In the genomic region with DNA sequence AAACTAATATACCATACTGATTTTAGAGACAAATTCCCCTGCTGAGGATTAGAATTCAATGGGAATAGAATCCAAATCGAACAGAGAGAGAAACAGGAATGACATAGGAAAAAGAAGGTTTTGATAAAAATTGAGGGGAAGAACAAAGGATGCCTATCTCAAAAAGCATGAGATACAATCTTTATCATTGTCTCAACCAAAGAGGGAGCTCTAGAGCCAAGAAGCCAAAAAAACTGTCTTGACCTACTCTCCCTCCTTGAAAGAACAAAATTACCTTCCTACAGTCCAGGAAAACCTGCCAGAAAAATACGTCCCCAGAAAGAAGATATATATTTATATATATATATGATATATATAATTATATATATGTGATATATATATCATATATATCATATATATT, we compare ENCODE assay signal across 15 cellular contexts. TPM values are rescaled to one million over a fixed set of nuclear protein-coding genes. Genes with fewer than 3 reads are reported as not detected.
DNase-seq lines count a peak whose midpoint lies in the region; ATAC-seq, FAIRE-seq and TF ChIP-seq lines count a peak whose summit lies in the region.
"Had no signal": no experiment of that assay in that cellular context is flagged by ENCODE, and none has a peak within 500 bp of the region (broad histone marks: within the 10 kb centered on the region; RNA-seq: fewer than 3 reads in every experiment).

No MANE protein-coding gene starts in this region.

- CTCF ChIA-PET in H1 (lab: Charles Lee; ENCODE audit: partially characterized antibody) = interaction anchor here (0.6 to 1.9 kb wide), 11 partner anchors 8 to 103 kb away, joined by 3 to 10 read pairs (median 3); no protein-coding TSS in a partner anchor

- no peak overlapping the region for H3K23ac ChIP-seq in H1 (ENCODE audit: insufficient read length)

- H3K18ac ChIP-seq in H1 (ENCODE audit: extremely low read depth, low read length) = no peak overlapping the region

- H3K4me3 Mint-ChIP-seq in effector memory CD8-positive, alpha-beta T cell = no peak overlapping the region
- H3K4me3 Mint-ChIP-seq: stimulated activated naive B cell treated with anti-CD40 and anti-IgM and Interleukin-4, amounts not matched to agents 10 μg/mL and 1 μg/mL and 100 μg/mL, for 72 hours; T-helper 1 cell treated with Interleukin-12 subunit alpha and Interleukin-12 subunit beta and Interleukin-4 antibody, amounts not matched to agents 30 μg/mL and 1 μg/mL, for 36 hours had no signal

- no peaks in the 10 kb centered on the region for H3K27me3 ChIP-seq in H1 (replicated peaks in 1 of 4; ENCODE audit: control insufficient read depth in 3 of 4, extremely low read depth in 1 of 4, insufficient read depth in 3 of 4, low read length in 3 of 4)
- no peaks in the 10 kb centered on the region for H3K27me3 ChIP-seq in smooth muscle cell (ENCODE audit: low read depth)
- H3K27me3 ChIP-seq: hepatocyte had no signal

- TF ChIP-seq POLR2A in H1 (IDR thresholded peaks at IDR 0.05; ENCODE audit: control extremely low read depth in 1 of 2, low read depth in 2 of 2, low read length in 2 of 2) = no peak

- no peak overlapping the region for H2BK15ac ChIP-seq in H1 (ENCODE audit: low read length)

- H3K9me3 ChIP-seq in H1 (ENCODE audit: insufficient read depth in 2 of 2, low read depth in 1 of 2, low read length in 1 of 2) = no peaks in the 10 kb centered on the region
- H3K9me3 ChIP-seq in smooth muscle cell (replicated peaks; ENCODE audit: low read depth) = no peaks in the 10 kb centered on the region
- H3K9me3 ChIP-seq: pancreas had no signal

- ATAC-seq in effector memory CD8-positive, alpha-beta T cell (replicated peaks) = no peak
- ATAC-seq: pancreas had no signal

- H3F3A ChIP-seq in smooth muscle cell (ENCODE audit: low read depth) = no peaks in the 10 kb centered on the region

- DNase-seq in D721Med (ENCODE audit: insufficient read length, low spot score) (no peak), GM19239 (ENCODE audit: insufficient read length, low spot score) (no peak), M059J (ENCODE audit: low read depth) (peak; percentile 1), H1 (ENCODE audit: low read depth in 1 of 2, low spot score in 2 of 2) (no peak), NCI-H748 (lab: John Stamatoyannopoulos, UW; ENCODE audit: unreplicated experiment) (no peak), smooth muscle cell (lab: John Stamatoyannopoulos, UW; ENCODE audit: unreplicated experiment) (no peak), cerebellum (ENCODE audit: low spot score) (no peak)
- DNase-seq in effector memory CD8-positive, alpha-beta T cell = no peak
- DNase-seq: effector CD4-positive, alpha-beta T cell; NCI-H1105 treated with DMSO at 0.1 percent for 48 hours; pancreas; stimulated activated naive B cell treated with anti-CD40 and anti-IgM and Interleukin-4, amounts not matched to agents 10 μg/mL and 1 μg/mL and 100 μg/mL, for 72 hours had no signal

- H4K20me1 ChIP-seq in H1 (replicated peaks in 1 of 2; ENCODE audit: control insufficient read depth in 1 of 2, insufficient read depth in 2 of 2, low read length in 2 of 2) (no peaks in the 10 kb centered on the region), smooth muscle cell (ENCODE audit: low read depth) (no peaks in the 10 kb centered on the region)

- POLR2A ChIA-PET in H1 (lab: Charles Lee; ENCODE audit: partially characterized antibody) = no interaction called here

- no peak overlapping the region for H4K8ac ChIP-seq in H1 (ENCODE audit: extremely low read depth, insufficient read depth, low read length)

- H2AFZ ChIP-seq in H1 (ENCODE audit: low read length) = no peak overlapping the region
- no peak overlapping the region for H2AFZ ChIP-seq in smooth muscle cell (ENCODE audit: low read depth)
- H2AFZ ChIP-seq: hepatocyte had no signal

- no peak overlapping the region for H3K9ac ChIP-seq in H1 (replicated peaks in 1 of 4; ENCODE audit: extremely low read depth in 1 of 4, low read depth in 3 of 4, low read length in 3 of 4)
- no peak overlapping the region for H3K9ac ChIP-seq in smooth muscle cell (ENCODE audit: low read depth)

- H3K27me3 Mint-ChIP-seq in effector memory CD8-positive, alpha-beta T cell = no peaks in the 10 kb centered on the region

- no peak for TF ChIP-seq EP300 in H1 (IDR thresholded peaks at IDR 0.05; ENCODE audit: borderline replicate concordance in 1 of 2, low read depth in 2 of 2, low read length in 2 of 2)

- H3K4ac ChIP-seq in H1 (replicated peaks; ENCODE audit: insufficient read length, low read depth, low read length) = no peak overlapping the region

- no peak overlapping the region for H4K5ac ChIP-seq in H1 (ENCODE audit: insufficient read length, low read depth, low read length)

- H2BK120ac ChIP-seq in H1 (replicated peaks; ENCODE audit: low read depth, low read length) = no peak overlapping the region

- H3K4me2 ChIP-seq in H1 (ENCODE audit: insufficient read depth in 1 of 2, low read depth in 2 of 2, low read length in 2 of 2) (no peak overlapping the region), smooth muscle cell (no peak overlapping the region)
- H3K4me2 ChIP-seq: hepatocyte had no signal

- FAIRE-seq in D721Med (lab: Jason Lieb, UNC) (peak; percentile 25), GM19239 (lab: Jason Lieb, UNC) (peak; percentile 78), H1 (lab: Jason Lieb, UNC) (peak; percentile 58)

- H3K79me2 ChIP-seq in H1 (ENCODE audit: control insufficient read depth in 1 of 2, insufficient read depth in 2 of 2, low read length in 2 of 2) (no peaks in the 10 kb centered on the region), smooth muscle cell (ENCODE audit: low read depth) (no peaks in the 10 kb centered on the region)
- H3K79me2 ChIP-seq: hepatocyte had no signal

- no peak overlapping the region for H2BK20ac ChIP-seq in H1 (ENCODE audit: low read length)

- H3K23me2 ChIP-seq in H1 (ENCODE audit: low read depth, low read length) = no peaks in the 10 kb centered on the region

- H3K27ac ChIP-seq in H1 (ENCODE audit: low read depth, low read length) = no peak overlapping the region
- H3K27ac ChIP-seq in smooth muscle cell (ENCODE audit: low read depth) = no peak overlapping the region
- H3K27ac ChIP-seq: hepatocyte, pancreas had no signal

- no peaks in the 10 kb centered on the region for H3K9me3 Mint-ChIP-seq in effector memory CD8-positive, alpha-beta T cell
- H3K9me3 Mint-ChIP-seq: T-helper 1 cell treated with Interleukin-12 subunit alpha and Interleukin-12 subunit beta and Interleukin-4 antibody, amounts not matched to agents 30 μg/mL and 1 μg/mL, for 36 hours had no signal

- no peaks in the 10 kb centered on the region for H3K36me3 Mint-ChIP-seq in effector memory CD8-positive, alpha-beta T cell (ENCODE audit: insufficient read depth)
- H3K36me3 Mint-ChIP-seq: stimulated activated naive B cell treated with anti-CD40 and anti-IgM and Interleukin-4, amounts not matched to agents 10 μg/mL and 1 μg/mL and 100 μg/mL, for 72 hours had no signal

- H3K36me3 ChIP-seq in H1 (ENCODE audit: control insufficient read depth in 2 of 4, insufficient read depth in 4 of 4, low read length in 3 of 4) (no peaks in the 10 kb centered on the region), smooth muscle cell (ENCODE audit: low read depth) (no peaks in the 10 kb centered on the region)
- H3K36me3 ChIP-seq: pancreas had no signal

- TF ChIP-seq CTCF in D721Med (IDR thresholded peaks at IDR 0.05; ENCODE audit: insufficient read depth, missing control alignments) = peak; percentile 25
- peak in 2 of 3 experiments; percentile 7 to 35; a peak in 2 of 4 replicates for TF ChIP-seq CTCF in H1 (IDR thresholded peaks at IDR 0.05; ENCODE audit: control extremely low read depth in 1 of 3, insufficient read depth in 1 of 3, low read depth in 1 of 3, low read length in 3 of 3)
- TF ChIP-seq CTCF in smooth muscle cell (IDR thresholded peaks at IDR 0.05; ENCODE audit: borderline replicate concordance, insufficient read depth, poor library complexity, severe bottlenecking) = no peak

- H4K91ac ChIP-seq in H1 (replicated peaks; ENCODE audit: insufficient read length, low read length) = no peak overlapping the region

- 77% methylated on average over 2 of the region's 2 CpGs; no CpG with 5 or more reads in 1 of the 2 experiments for WGBS in H1 (ENCODE audit: extremely low coverage in 1 of 2, insufficient coverage in 1 of 2, insufficient read length in 1 of 2, insufficient replicate concordance in 2 of 2, low coverage in 1 of 2, low lambda C conversion rate in 2 of 2, missing lambda C conversion rate in 1 of 2), 2 experiments
- WGBS in smooth muscle cell (ENCODE audit: low lambda C conversion rate) = 52% methylated on average over 2 of the region's 2 CpGs

- H3K4me1 ChIP-seq in H1 (replicated peaks in 1 of 4; ENCODE audit: control insufficient read depth in 3 of 4, insufficient read depth in 4 of 4, low read length in 3 of 4) = no peaks in the 10 kb centered on the region
- H3K4me1 ChIP-seq in smooth muscle cell (ENCODE audit: low read depth) = no peaks in the 10 kb centered on the region
- H3K4me1 ChIP-seq: pancreas had no signal

- H2BK12ac ChIP-seq in H1 (ENCODE audit: low read depth, low read length) = no peak overlapping the region

- no peak overlapping the region for H2BK5ac ChIP-seq in H1 (ENCODE audit: low read depth, low read length)

- no peak overlapping the region for H2AK5ac ChIP-seq in H1 (ENCODE audit: low read depth, low read length)

- H3K4me1 Mint-ChIP-seq in effector memory CD8-positive, alpha-beta T cell (ENCODE audit: low read depth in 2 of 2) = no peaks in the 10 kb centered on the region

- H3K4me3 ChIP-seq in H1 (ENCODE audit: extremely low read depth in 1 of 4, insufficient read depth in 2 of 4, low read depth in 3 of 4, low read length in 4 of 4) = no peak overlapping the region
- H3K4me3 ChIP-seq in smooth muscle cell = no peak overlapping the region
- H3K4me3 ChIP-seq: hepatocyte, lung, pancreas had no signal

- H3K27ac Mint-ChIP-seq in effector memory CD8-positive, alpha-beta T cell = no peak overlapping the region
- H3K27ac Mint-ChIP-seq: stimulated activated naive B cell treated with anti-CD40 and anti-IgM and Interleukin-4, amounts not matched to agents 10 μg/mL and 1 μg/mL and 100 μg/mL, for 72 hours; T-helper 1 cell treated with Interleukin-12 subunit alpha and Interleukin-12 subunit beta and Interleukin-4 antibody, amounts not matched to agents 30 μg/mL and 1 μg/mL, for 36 hours had no signal

- 0 out of 4 replicates have a peak, but pooled peaks have one; percentile 8 to 10 for TF ChIP-seq RAD21 in H1 (IDR thresholded peaks at IDR 0.05 in 1 of 2, conservative IDR thresholded peaks at IDR 0.05 in 1 of 2; ENCODE audit: low read depth in 2 of 2, low read length in 2 of 2)

- H3K14ac ChIP-seq in H1 (ENCODE audit: insufficient read length) = no peak overlapping the region

- H3K56ac ChIP-seq in H1 (replicated peaks; ENCODE audit: insufficient read length, low read depth, low read length) = no peak overlapping the region

- no peaks in the 10 kb centered on the region for H3K79me1 ChIP-seq in H1 (ENCODE audit: low read depth, low read length)

RNA-seq across cellular contexts. Expression of a gene that starts 39.2 kb away (rescaled TPM):
- 0.44 and 0.62 TPM in 2 replicates for total RNA-seq in M059J (2014; rRNA removed; shearing (Covaris generic))
- 28.2 and 36.9 TPM in 2 replicates for total RNA-seq in H1 (2021; fragmentation: NEBNext Ultra II Directional; extraction: Animal tissue kit (Norgen Biotek cat#: 25700))
- polyA plus RNA-seq in H1 (2011; rRNA removed) (7.6 and 11.5 TPM in 2 replicates), smooth muscle cell (0.07 TPM in 1 of 2 replicates, not detected in the other)
- 15.6 TPM for polyA plus RNA-seq in H1 (2011; cell fraction: cytosol; rRNA removed)
- polyA plus RNA-seq in H1 (2011; cell fraction: nucleus; rRNA removed) = 22.8 TPM
- 6.7 to 18.2 TPM (median 7.5 TPM) in 4 replicates for polyA plus RNA-seq in H1 (2012, experiment 1 of 2)
- 0.84 TPM for polyA plus RNA-seq in H1 (2012, experiment 2 of 2)
- 20.9 TPM for polyA plus RNA-seq in H1 (2013, experiment 1 of 2)
- polyA plus RNA-seq in H1 (2013, experiment 2 of 2) = 16.5 TPM
- polyA minus RNA-seq in H1 (2011; rRNA and poly(A)+ RNA removed) = 24.9 and 26.4 TPM in 2 replicates
- 6.1 TPM for polyA minus RNA-seq in H1 (2011; cell fraction: cytosol; rRNA and poly(A)+ RNA removed)
- 339 TPM for polyA minus RNA-seq in H1 (2011; cell fraction: nucleus; rRNA and poly(A)+ RNA removed)
- total RNA-seq in smooth muscle cell (0.54 and 2.6 TPM in 2 replicates), cerebellum (32.2 TPM)
